ENCODE assay signal across 31 cellular contexts in the genomic region with DNA sequence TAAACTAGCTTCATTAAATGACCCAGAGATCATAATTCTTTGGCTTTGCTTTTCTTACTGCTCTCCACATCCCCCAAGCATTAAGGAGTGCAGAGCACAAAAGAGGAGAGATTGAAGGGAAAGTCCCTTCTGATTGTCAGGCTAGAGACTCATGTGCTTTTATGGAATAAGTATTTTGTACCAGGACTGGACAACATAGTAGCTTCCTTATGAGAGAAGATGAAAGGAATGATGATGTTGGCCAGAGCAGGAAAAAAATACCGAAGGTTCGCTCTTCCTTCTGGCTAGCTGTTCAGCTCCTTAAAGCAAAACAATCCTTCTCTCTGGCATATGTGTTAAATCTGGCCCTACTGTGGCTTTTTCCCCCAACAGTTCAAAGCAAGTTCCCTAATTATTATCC.
"Had no signal": no experiment of that assay in that cellular context is flagged by ENCODE, and none has a peak within 500 bp of the region (broad histone marks: within the 10 kb centered on the region; RNA-seq: fewer than 3 reads in every experiment).

No MANE protein-coding gene starts in this region.

- H3K27me3 Mint-ChIP-seq: activated CD4-positive, alpha-beta T cell treated with anti-CD3 and anti-CD28 coated beads, Interleukin-2, amount 10 ng/mL, durations not matched to agents 7 days and 5 days; activated T-cell treated with anti-CD3 and anti-CD28 coated beads, Interleukin-2, amount 50 U/mL, for 24 hours; dendritic cell treated with granulocyte-macrophage colony-stimulating factor and Interleukin-4, amounts not matched to agents 40 ng/mL and 50 ng/mL, for 4 days; naive thymus-derived CD8-positive, alpha-beta T cell; stimulated activated naive CD8-positive, alpha-beta T cell treated with anti-CD3 and anti-CD28 coated beads, Interleukin-15, amount 100 ng/mL, for 72 hours had no signal

- H3K4me1 ChIP-seq: breast epithelium, gastroesophageal sphincter, neural progenitor cell, right lobe of liver, thyroid gland had no signal

- H3K27ac ChIP-seq: breast epithelium, gastroesophageal sphincter, hepatocyte, neural progenitor cell, right lobe of liver, skin epidermis, thyroid gland had no signal

- H3K9me3 ChIP-seq: gastroesophageal sphincter, right lobe of liver, thyroid gland had no signal

- H3K4me1 Mint-ChIP-seq: activated CD4-positive, alpha-beta T cell treated with anti-CD3 and anti-CD28 coated beads, Interleukin-2, amount 10 ng/mL, durations not matched to agents 7 days and 5 days; neural progenitor cell; stimulated activated memory B cell treated with anti-CD40 and anti-IgM and Interleukin-4, amounts not matched to agents 10 μg/mL and 1 μg/mL and 100 μg/mL, for 72 hours; stimulated activated naive CD8-positive, alpha-beta T cell treated with anti-CD3 and anti-CD28 coated beads, Interleukin-15, amount 100 ng/mL, for 72 hours; WTC11 had no signal

- H3K27ac Mint-ChIP-seq: activated CD4-positive, alpha-beta memory T cell treated with anti-CD3 and anti-CD28 coated beads, Interleukin-2, amount 10 ng/mL, durations not matched to agents 7 days and 5 days; activated CD4-positive, alpha-beta T cell treated with anti-CD3 and anti-CD28 coated beads, Interleukin-2, amount 10 ng/mL, durations not matched to agents 7 days and 5 days; activated T-cell treated with anti-CD3 and anti-CD28 coated beads, Interleukin-2, amount 50 U/mL, for 24 hours; dendritic cell treated with granulocyte-macrophage colony-stimulating factor and Interleukin-4, amounts not matched to agents 40 ng/mL and 50 ng/mL, for 4 days; mesothelial cell of epicardium; naive thymus-derived CD8-positive, alpha-beta T cell; neural progenitor cell; stimulated activated memory B cell treated with anti-CD40 and anti-IgM and Interleukin-4, amounts not matched to agents 10 μg/mL and 1 μg/mL and 100 μg/mL, for 72 hours; stimulated activated naive CD8-positive, alpha-beta T cell treated with anti-CD3 and anti-CD28 coated beads, Interleukin-15, amount 100 ng/mL, for 72 hours; WTC11 had no signal

- ATAC-seq: gastroesophageal sphincter; left cardiac atrium; left ventricle myocardium superior; naive thymus-derived CD8-positive, alpha-beta T cell; right lobe of liver; stimulated activated memory B cell treated with anti-CD40 and anti-IgM and Interleukin-4, amounts not matched to agents 10 μg/mL and 1 μg/mL and 100 μg/mL, for 72 hours; stimulated activated naive CD8-positive, alpha-beta T cell treated with anti-CD3 and anti-CD28 coated beads, Interleukin-15, amount 100 ng/mL, for 72 hours; WTC11 had no signal

- H3K36me3 Mint-ChIP-seq: neural progenitor cell had no signal

- H3K27me3 ChIP-seq: breast epithelium, esophagus squamous epithelium, gastroesophageal sphincter, hepatocyte, neural progenitor cell, right lobe of liver, thyroid gland had no signal

- H3K4me3 Mint-ChIP-seq: activated CD4-positive, alpha-beta memory T cell treated with anti-CD3 and anti-CD28 coated beads, Interleukin-2, amount 10 ng/mL, durations not matched to agents 7 days and 5 days; activated CD4-positive, alpha-beta T cell treated with anti-CD3 and anti-CD28 coated beads, Interleukin-2, amount 10 ng/mL, durations not matched to agents 7 days and 5 days; activated T-cell treated with anti-CD3 and anti-CD28 coated beads, Interleukin-2, amount 50 U/mL, for 24 hours; dendritic cell treated with granulocyte-macrophage colony-stimulating factor and Interleukin-4, amounts not matched to agents 40 ng/mL and 50 ng/mL, for 4 days; mesothelial cell of epicardium; naive thymus-derived CD8-positive, alpha-beta T cell; neural progenitor cell; stimulated activated memory B cell treated with anti-CD40 and anti-IgM and Interleukin-4, amounts not matched to agents 10 μg/mL and 1 μg/mL and 100 μg/mL, for 72 hours; stimulated activated naive CD8-positive, alpha-beta T cell treated with anti-CD3 and anti-CD28 coated beads, Interleukin-15, amount 100 ng/mL, for 72 hours; WTC11 had no signal

- H3K4me3 ChIP-seq: breast epithelium, esophagus squamous epithelium, gastroesophageal sphincter, hepatocyte, neural progenitor cell, right lobe of liver, skin epidermis, thyroid gland had no signal

- DNase-seq: activated CD4-positive, alpha-beta memory T cell treated with anti-CD3 and anti-CD28 coated beads, Interleukin-2, amount 10 ng/mL, durations not matched to agents 7 days and 5 days; activated CD4-positive, alpha-beta T cell treated with anti-CD3 and anti-CD28 coated beads for 1 hour; activated CD4-positive, alpha-beta T cell treated with anti-CD3 and anti-CD28 coated beads, Interleukin-2, amount 10 ng/mL, durations not matched to agents 7 days and 5 days; activated CD8-positive, alpha-beta memory T cell treated with anti-CD3 and anti-CD28 coated beads, Interleukin-2, amount 50 U/mL, for 48 hours; activated gamma-delta T cell; activated naive CD4-positive, alpha-beta T cell treated with anti-CD3 and anti-CD28 coated beads, Interleukin-2, amount 50 U/mL, for 16 hours; activated T-cell treated with anti-CD3 and anti-CD28 coated beads, Interleukin-2, amount 50 U/mL, for 24 hours; amniotic stem cell; central memory CD4-positive, alpha-beta T cell; esophagus squamous epithelium; islet precursor cell; left cardiac atrium; left ventricle myocardium superior; mammary epithelial cell; naive thymus-derived CD8-positive, alpha-beta T cell; occipital lobe; posterior cingulate gyrus; right lobe of liver; stimulated activated CD4-positive, alpha-beta T cell treated with anti-CD3 and anti-CD28 coated beads, Interleukin-4, amount 100 ng/mL, for 24 hours; stimulated activated naive CD8-positive, alpha-beta T cell treated with anti-CD3 and anti-CD28 coated beads, Interleukin-15, amount 100 ng/mL, for 72 hours; T-helper 2 cell; thyroid gland had no signal

- H3K36me3 ChIP-seq: breast epithelium, esophagus squamous epithelium, gastroesophageal sphincter, neural progenitor cell, right lobe of liver, thyroid gland had no signal
